9 cellular contexts compared by ENCODE assay signal in the genomic region with DNA sequence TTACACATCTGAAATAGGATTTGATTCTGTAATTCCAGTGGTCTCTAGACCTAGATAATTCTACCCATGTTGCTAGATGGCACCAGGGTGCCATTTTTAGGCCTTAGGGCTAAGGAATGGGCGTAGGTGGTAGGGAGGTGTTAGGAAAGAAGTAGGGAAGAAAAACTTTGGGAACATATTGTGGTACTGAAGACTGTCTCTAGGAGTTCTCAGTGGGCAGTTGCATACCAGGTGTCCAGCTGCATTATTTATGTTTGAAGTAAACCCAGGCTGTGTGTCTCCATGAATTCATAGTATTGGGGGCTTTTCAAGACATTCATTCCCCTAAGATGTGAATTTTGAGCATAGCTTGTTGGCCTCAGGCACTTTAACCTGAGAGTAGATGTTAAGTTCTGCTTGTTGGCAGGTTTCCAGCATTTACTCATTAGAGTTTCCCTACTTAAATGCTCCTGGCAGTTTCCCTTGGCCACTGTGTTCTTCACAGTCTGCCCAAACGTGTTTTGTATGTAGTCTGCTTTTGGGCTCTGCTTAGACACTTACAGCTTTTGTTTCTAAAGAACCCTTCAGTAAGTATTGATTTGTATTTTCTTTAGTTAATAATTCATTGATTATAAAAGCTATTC. TPM values are rescaled to one million over a fixed set of nuclear protein-coding genes. Genes with fewer than 3 reads are reported as not detected.
A peak's percentile ranks its signal among the peaks of the same experiment; 100 is the strongest.
DNase-seq lines count a peak whose midpoint lies in the region; ATAC-seq and TF ChIP-seq lines count a peak whose summit lies in the region.
"Had no signal": no experiment of that assay in that cellular context is flagged by ENCODE, and none has a peak within 500 bp of the region (broad histone marks: within the 10 kb centered on the region; RNA-seq: fewer than 3 reads in every experiment).

No MANE protein-coding gene starts in this region.

- H3K27me3 Mint-ChIP-seq in osteocyte (ENCODE audit: unreplicated experiment), result no peaks in the 10 kb centered on the region

- no peak for ATAC-seq in activated CD4-positive, CD25-positive, alpha-beta regulatory T cell treated with anti-CD3 and anti-CD28 coated beads, Interleukin-2, amount 50 U/mL, for 24 hours
- ATAC-seq in HG02678 (IDR thresholded peaks at IDR 0.05; ENCODE audit: unreplicated experiment), result no peak
- ATAC-seq in GM21381 (IDR thresholded peaks at IDR 0.05; ENCODE audit: unreplicated experiment), result no peak
- ATAC-seq: GM12878 had no signal

- no peaks in the 10 kb centered on the region for H3K9me3 Mint-ChIP-seq in osteocyte (ENCODE audit: unreplicated experiment)

- H3K4me3 Mint-ChIP-seq in osteocyte (ENCODE audit: unreplicated experiment), result no peak overlapping the region

- in situ Hi-C loops in GM13977 (cut with MboI; ENCODE audit: low pct_unique_long_range_greater_than_20kb, low sequenced_read_pairs, unreplicated experiment), result no loop called here

- peaks cover 1% of the 10 kb centered on the region for H3K36me3 Mint-ChIP-seq in osteocyte (ENCODE audit: unreplicated experiment)

- DNase-seq in GM13977 (ENCODE audit: low spot score) (peak; percentile 24), NCI-H345 treated with DMSO at 0.1 percent for 48 hours (lab: John Stamatoyannopoulos, UW; ENCODE audit: unreplicated experiment) (peak; percentile 46), dermis blood vessel endothelial cell (peak; percentile 79), osteocyte (ENCODE audit: extremely low spot score, unreplicated experiment) (no peak), activated T-cell treated with anti-CD3 and anti-CD28 coated beads for 4 hours (no peak)

- peak overlapping the region; percentile 76 for H3K27ac Mint-ChIP-seq in osteocyte (ENCODE audit: unreplicated experiment)

- H3K4me1 Mint-ChIP-seq in osteocyte (ENCODE audit: unreplicated experiment), result peaks cover 35% of the 10 kb centered on the region

- no peak for TF ChIP-seq CTCF in GM13977 (IDR thresholded peaks at IDR 0.05; ENCODE audit: extremely low read depth, insufficient read depth, missing control alignments)
- no peak for TF ChIP-seq CTCF in osteocyte (IDR thresholded peaks at IDR 0.05)

RNA-seq across cellular contexts. Expression of gene CCT2, which starts 31.5 kb away (rescaled TPM):
- total RNA-seq in dermis blood vessel endothelial cell (223 and 259 TPM in 2 replicates), osteocyte (162 TPM in 2 replicates)

RNA-seq across cellular contexts. Expression of gene LRRC10, which starts 57.0 kb away (rescaled TPM):
- total RNA-seq in dermis blood vessel endothelial cell (not detected in 2 replicates), osteocyte (not detected in 2 replicates)
- total RNA-seq: GM12878 had no signal

Comparison
In these comparisons a context has a peak if more than half of its experiments do, and no peak if none do; other contexts are left out.
1. DNase-seq: peak in GM13977 (single experiment), NCI-H345 treated with DMSO at 0.1 percent for 48 hours (single experiment) and dermis blood vessel endothelial cell (single experiment); none in osteocyte (single experiment) and activated T-cell treated with anti-CD3 and anti-CD28 coated beads for 4 hours (single experiment).